In the genomic region with DNA sequence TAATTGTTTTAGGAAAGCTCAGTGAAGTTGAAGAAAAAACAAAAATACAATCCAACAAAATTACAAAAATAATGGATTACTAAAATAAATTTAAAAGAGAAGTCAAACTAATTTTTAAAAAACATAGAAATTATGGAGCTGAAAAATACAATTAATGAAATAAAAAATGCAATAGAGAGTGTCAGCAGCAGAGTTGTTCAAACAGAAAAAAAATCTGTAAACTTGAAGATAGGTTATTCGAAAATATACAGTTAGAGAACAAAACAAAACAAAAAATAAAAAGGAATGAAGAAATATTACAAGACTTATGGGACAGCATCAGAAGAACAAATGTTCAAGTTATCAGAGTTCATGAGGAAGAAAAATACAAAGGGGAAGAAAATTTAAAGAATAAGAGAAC, we compare ENCODE assay signal across 18 cellular contexts.
"Had no signal": no experiment of that assay in that cellular context is flagged by ENCODE, and none has a peak within 500 bp of the region (broad histone marks: within the 10 kb centered on the region; RNA-seq: fewer than 3 reads in every experiment).

No MANE protein-coding gene starts in this region.

- H3K27ac ChIP-seq: RWPE1 had no signal

- H3K36me3 ChIP-seq: MG63 had no signal

- H3K9ac ChIP-seq: SK-N-SH had no signal

- DNase-seq: KBM-7, MG63, NCI-H1092, NCI-H1105 treated with DMSO at 0.1 percent for 48 hours, NCI-H1417 treated with DMSO at 0.1 percent for 48 hours, NCI-H146, NCI-H1694 treated with DMSO at 0.1 percent for 48 hours, NCI-H1930, NCI-H2081, NCI-H2107, NCI-H2227 treated with DMSO at 0.1 percent for 48 hours, NCI-H524 treated with DMSO at 0.1 percent for 48 hours, NCI-H69, NCI-H774, SHP77, SK-N-SH, SW 1271 had no signal

- H3K27me3 ChIP-seq: MG63 had no signal

- H3K4me3 ChIP-seq: MG63 had no signal

- H3K4me2 ChIP-seq: SK-N-SH had no signal
